Comparison of ENCODE assay signal across 1 cellular context in genomic region chr2:35989523-35989922, GRCh38.
TF ChIP-seq lines count a peak whose summit lies in the region.

No MANE protein-coding gene starts in this region.

TF ChIP-seq in H1, 55 proteins besides CTCF, POLR2A, EP300 and RAD21:
- no peak for TF ChIP-seq SRF (IDR thresholded peaks at IDR 0.05; ENCODE audit: low read depth, low read length)
- peak; percentile 45 for TF ChIP-seq NANOG (IDR thresholded peaks at IDR 0.05; ENCODE audit: insufficient read depth, low read depth, low read length, poor library complexity, severe bottlenecking)
- peak; percentile 49; the same call in 1 of the 2 replicates for TF ChIP-seq CEBPB (IDR thresholded peaks at IDR 0.05; ENCODE audit: low read depth, low read length)
- TF ChIP-seq ZNF274 (IDR thresholded peaks at IDR 0.05; ENCODE audit: borderline replicate concordance, extremely low read depth, low read length), result no peak
- peak; percentile 78 for TF ChIP-seq JUND (IDR thresholded peaks at IDR 0.05; ENCODE audit: low read length)
- no peak for TF ChIP-seq POLR2AphosphoS5 (IDR thresholded peaks at IDR 0.05; ENCODE audit: low read depth, low read length)
